Comparison of ENCODE assay signal across 8 cellular contexts in the genomic region with DNA sequence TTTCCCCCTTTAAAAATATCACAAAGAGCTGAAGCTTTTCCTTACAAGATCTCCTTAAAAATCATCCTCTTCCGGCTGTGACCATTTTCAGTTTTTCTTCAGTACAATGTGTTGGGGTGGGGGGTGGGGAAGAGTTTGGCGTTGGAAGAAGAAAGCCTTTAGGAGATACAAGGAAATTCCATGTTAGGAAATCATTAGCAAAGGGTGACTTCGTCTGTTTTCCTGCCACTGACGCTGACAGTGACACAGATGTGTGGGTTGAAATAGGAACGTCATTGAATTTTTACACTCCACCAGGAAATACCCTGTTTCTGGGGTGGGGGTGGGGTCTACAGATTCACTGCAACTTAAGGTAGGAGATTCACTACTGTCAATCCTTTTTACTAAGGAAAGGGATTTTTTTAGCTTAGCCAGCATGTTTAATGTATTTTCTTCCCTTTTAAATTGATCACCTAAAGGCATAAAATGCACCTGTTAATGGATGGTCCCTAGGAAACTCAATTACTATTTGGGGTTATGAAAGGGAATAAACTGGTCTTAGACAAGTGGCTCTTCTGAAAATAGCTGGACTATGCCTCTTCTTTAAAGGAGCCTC. TPM values are rescaled to one million over a fixed set of nuclear protein-coding genes. Genes with fewer than 3 reads are reported as not detected.
DNase-seq lines count a peak whose midpoint lies in the region; ATAC-seq and TF ChIP-seq lines count a peak whose summit lies in the region.

No MANE protein-coding gene starts in this region.

- intact Hi-C loops in ovary (cut with DNase I) = loop anchor here (5.0 to 10.0 kb wide), 7 partner anchors 138 to 412 kb away; no protein-coding TSS in a partner anchor

- H3K27ac ChIP-seq in ovary = peak overlapping the region; percentile 75 to 88

- H3K36me3 ChIP-seq in ovary = no peaks in the 10 kb centered on the region

- TF ChIP-seq EP300 in ovary (IDR thresholded peaks at IDR 0.05) = no peak

- H3K27me3 ChIP-seq in ovary = no peaks in the 10 kb centered on the region

- ATAC-seq in GM18861 (IDR thresholded peaks at IDR 0.05; ENCODE audit: unreplicated experiment) = no peak

- 3 to 26% (median 16%) methylated on average over 5 of the region's 5 CpGs for WGBS in ovary, 3 donors

- H3K4me3 ChIP-seq in ovary = peak overlapping the region; percentile 52

- DNase-seq in CD1c-positive myeloid dendritic cell (ENCODE audit: extremely low spot score) = peak; percentile 62
- peak; percentile 21 for DNase-seq in OCI-M1 (lab: John Stamatoyannopoulos, UW)
- peak; percentile 40 to 52 for DNase-seq in erythroblast (lab: John Stamatoyannopoulos, UW)
- peak in 1 of 5 donors; percentile 37 for DNase-seq in ovary
- no peak for DNase-seq in stimulated activated CD4-positive, alpha-beta T cell treated with anti-CD3 and anti-CD28 coated beads, Interleukin-2, amount 100 ng/mL, for 24 hours
- DNase-seq in NCI-H1105 treated with DMSO at 0.1 percent for 48 hours (lab: John Stamatoyannopoulos, UW) = no peak
- no peak for DNase-seq in NCI-H187 (lab: John Stamatoyannopoulos, UW)

- H3K4me1 ChIP-seq in ovary (ENCODE audit: insufficient read depth) = no peaks in the 10 kb centered on the region

- TF ChIP-seq POLR2A in erythroblast (IDR thresholded peaks at IDR 0.05; ENCODE audit: low read length) = no peak
- TF ChIP-seq POLR2A in ovary (IDR thresholded peaks at IDR 0.05) = no peak

- H3K9me3 ChIP-seq in ovary = no peaks in the 10 kb centered on the region

- TF ChIP-seq CTCF in ovary (IDR thresholded peaks at IDR 0.05) = no peak

RNA-seq across cellular contexts. Expression of a gene that starts 3.9 kb away (rescaled TPM):
- 10 to 100 TPM in 5 of 7 donors, 1 to 10 TPM in 2; 7.1 to 37.9 (median 27.4) TPM for total RNA-seq in ovary
- polyA plus RNA-seq in ovary = 10 to 100 TPM; 17.7 to 20.7 TPM

Comparison
In these comparisons a context has a peak if more than half of its experiments do, and no peak if none do; other contexts are left out.
1. DNase-seq: peak in CD1c-positive myeloid dendritic cell (single experiment), OCI-M1 (single experiment) and erythroblast (2 of 2); none in stimulated activated CD4-positive, alpha-beta T cell treated with anti-CD3 and anti-CD28 coated beads, Interleukin-2, amount 100 ng/mL, for 24 hours (0 of 2), NCI-H1105 treated with DMSO at 0.1 percent for 48 hours (single experiment) and NCI-H187 (0 of 2).